Comparison of ENCODE assay signal across 19 cellular contexts in genomic region chr19:28509079-28509895, GRCh38.
DNase-seq lines count a peak whose midpoint lies in the region; ATAC-seq, FAIRE-seq and TF ChIP-seq lines count a peak whose summit lies in the region.
"Had no signal": no experiment of that assay in that cellular context is flagged by ENCODE, and none has a peak within 500 bp of the region (broad histone marks: within the 10 kb centered on the region; RNA-seq: fewer than 3 reads in every experiment).

No MANE protein-coding gene starts in this region.

- 0 out of 2 replicates have a peak overlapping the region, but pooled peaks have one; percentile 28 for H3K18ac ChIP-seq in H1 (ENCODE audit: extremely low read depth, low read length)

- H3K4me1 Mint-ChIP-seq in type B pancreatic cell (ENCODE audit: unreplicated experiment) = no peaks in the 10 kb centered on the region
- peaks cover under 1 to 9% (median 5%) of the 10 kb centered on the region in 3 donors for H3K4me1 Mint-ChIP-seq in CD8-positive, alpha-beta memory T cell

- TF ChIP-seq RAD21 in H1 (IDR thresholded peaks at IDR 0.05 in 1 of 2, conservative IDR thresholded peaks at IDR 0.05 in 1 of 2; ENCODE audit: low read depth in 2 of 2, low read length in 2 of 2) = no peak
- no peak for TF ChIP-seq RAD21 in neural cell (conservative IDR thresholded peaks at IDR 0.05)

- no peak overlapping the region for H2AFZ ChIP-seq in H1 (ENCODE audit: low read length)
- no peak overlapping the region for H2AFZ ChIP-seq in neural cell (ENCODE audit: low read depth, low read length)

- 89% methylated on average over 15 of the region's 15 CpGs; no CpG with 5 or more reads in 1 of the 2 experiments for WGBS in H1 (ENCODE audit: extremely low coverage in 1 of 2, insufficient coverage in 1 of 2, insufficient read length in 1 of 2, insufficient replicate concordance in 2 of 2, low coverage in 1 of 2, low lambda C conversion rate in 2 of 2, missing lambda C conversion rate in 1 of 2), 2 experiments
- 77 to 81% (median 79%) methylated on average over 15 of the region's 15 CpGs for WGBS in heart left ventricle, 4 donors

- H3K27ac Mint-ChIP-seq in type B pancreatic cell = no peak overlapping the region
- H3K27ac Mint-ChIP-seq in CD8-positive, alpha-beta memory T cell = no peak overlapping the region
- H3K27ac Mint-ChIP-seq: CD4-positive, CD25-positive, alpha-beta regulatory T cell had no signal

- H2BK5ac ChIP-seq in H1 (ENCODE audit: low read depth, low read length) = 0 out of 2 replicates have a peak overlapping the region, but pooled peaks have one; percentile 40

- peak in 1 of 2 experiments; percentile 20 for DNase-seq in H1 (ENCODE audit: low read depth in 1 of 2, low spot score in 2 of 2)
- DNase-seq in type B pancreatic cell (ENCODE audit: extremely low spot score, unreplicated experiment) = peak; percentile 43
- DNase-seq in stimulated activated CD4-positive, alpha-beta T cell treated with anti-CD3 and anti-CD28 coated beads, Interleukin-4, amount 100 ng/mL, for 24 hours = no peak
- DNase-seq in CD8-positive, alpha-beta memory T cell = no peak
- DNase-seq in heart left ventricle = no peak
- DNase-seq: Caco-2; CD4-positive, CD25-positive, alpha-beta regulatory T cell; DMS53; Kasumi-1; NCI-H1417; NCI-H187; NCI-H446; NCI-H526; PC-3; SHP77; SW 1271 had no signal

- H3K9ac ChIP-seq in H1 (replicated peaks in 1 of 4; ENCODE audit: extremely low read depth in 1 of 4, low read depth in 3 of 4, low read length in 3 of 4) (no peak overlapping the region; a peak in 1 of 7 replicates), neural cell (ENCODE audit: low read length) (no peak overlapping the region)

- no peak overlapping the region for H3K4me3 Mint-ChIP-seq in type B pancreatic cell
- no peak overlapping the region for H3K4me3 Mint-ChIP-seq in CD8-positive, alpha-beta memory T cell
- H3K4me3 Mint-ChIP-seq: CD4-positive, CD25-positive, alpha-beta regulatory T cell had no signal

- peaks cover 2% of the 10 kb centered on the region; the same call in 1 of the 2 replicates for H3K9me3 ChIP-seq in HEK293 (ENCODE audit: control insufficient read depth, insufficient read depth, low read depth, low read length)
- no peaks in the 10 kb centered on the region for H3K9me3 ChIP-seq in H1 (ENCODE audit: insufficient read depth in 2 of 2, low read depth in 1 of 2, low read length in 1 of 2)
- no peaks in the 10 kb centered on the region for H3K9me3 ChIP-seq in neural cell (ENCODE audit: low read length)
- H3K9me3 ChIP-seq in CD8-positive, alpha-beta memory T cell (ENCODE audit: low read length) = no peaks in the 10 kb centered on the region
- H3K9me3 ChIP-seq in heart left ventricle = no peaks in the 10 kb centered on the region
- H3K9me3 ChIP-seq: Caco-2 had no signal

- H3K23me2 ChIP-seq in H1 (ENCODE audit: low read depth, low read length) = no peaks in the 10 kb centered on the region

- no peak overlapping the region for H4K8ac ChIP-seq in H1 (ENCODE audit: extremely low read depth, insufficient read depth, low read length)

- POLR2A ChIA-PET in HEK293 (lab: Yijun Ruan, JAX) = no interaction called here
- POLR2A ChIA-PET in H1 (lab: Charles Lee; ENCODE audit: partially characterized antibody) = no interaction called here
- POLR2A ChIA-PET in CD8-positive, alpha-beta memory T cell (lab: Charles Lee) = no interaction called here

- no peak overlapping the region for H3K4me2 ChIP-seq in H1 (ENCODE audit: insufficient read depth in 1 of 2, low read depth in 2 of 2, low read length in 2 of 2)
- H3K4me2 ChIP-seq in neural cell (ENCODE audit: low read length) = no peak overlapping the region

- H2AK5ac ChIP-seq in H1 (ENCODE audit: low read depth, low read length) = peak overlapping the region; percentile 95; the same call in 1 of the 2 replicates

- H3K9me2 ChIP-seq in neural cell (ENCODE audit: insufficient read depth, low read length) = no peaks in the 10 kb centered on the region

- FAIRE-seq in H1 (lab: Jason Lieb, UNC) = no peak
- FAIRE-seq: GM19239 had no signal

- CTCF ChIA-PET in HEK293 (lab: Yijun Ruan, JAX) = interaction anchor here (0.6 to 2.3 kb wide), 5 partner anchors 18 to 219 kb away, joined by 3 to 8 read pairs (median 3); no protein-coding TSS in a partner anchor
- CTCF ChIA-PET in H1 (lab: Charles Lee; ENCODE audit: partially characterized antibody) = interaction anchor here (0.8 kb wide), 1 partner anchor 43 kb away, joined by 4 read pairs; no protein-coding TSS in a partner anchor
- CTCF ChIA-PET in CD8-positive, alpha-beta memory T cell (lab: Charles Lee) = no interaction called here

- no peak overlapping the region for H3K14ac ChIP-seq in H1 (ENCODE audit: insufficient read length)

- no peak for TF ChIP-seq CTCF in HEK293 (tag by site-specific recombination; IDR thresholded peaks at IDR 0.05)
- TF ChIP-seq CTCF in H1 (IDR thresholded peaks at IDR 0.05; ENCODE audit: control extremely low read depth in 1 of 3, insufficient read depth in 1 of 3, low read depth in 1 of 3, low read length in 3 of 3) = no peak
- no peak for TF ChIP-seq CTCF in neural cell (IDR thresholded peaks at IDR 0.05; ENCODE audit: poor library complexity, severe bottlenecking)
- TF ChIP-seq CTCF in type B pancreatic cell (conservative IDR thresholded peaks at IDR 0.05) = no peak
- TF ChIP-seq CTCF in heart left ventricle (IDR thresholded peaks at IDR 0.05) = no peak

- no peaks in the 10 kb centered on the region for H3K36me3 Mint-ChIP-seq in type B pancreatic cell
- no peaks in the 10 kb centered on the region for H3K36me3 Mint-ChIP-seq in CD8-positive, alpha-beta memory T cell
- H3K36me3 Mint-ChIP-seq: CD4-positive, CD25-positive, alpha-beta regulatory T cell had no signal

- H4K5ac ChIP-seq in H1 (ENCODE audit: insufficient read length, low read depth, low read length) = no peak overlapping the region

- H3K4ac ChIP-seq in H1 (replicated peaks; ENCODE audit: insufficient read length, low read depth, low read length) = no peak overlapping the region

- intact Hi-C loops in heart left ventricle (cut with DNase I) = no loop called here

- no peak overlapping the region for H3K56ac ChIP-seq in H1 (replicated peaks; ENCODE audit: insufficient read length, low read depth, low read length)

- TF ChIP-seq EP300 in H1 (IDR thresholded peaks at IDR 0.05; ENCODE audit: borderline replicate concordance in 1 of 2, low read depth in 2 of 2, low read length in 2 of 2) (no peak), neural cell (conservative IDR thresholded peaks at IDR 0.05; ENCODE audit: poor library complexity, severe bottlenecking) (peak; percentile 49)

- H3K27me3 Mint-ChIP-seq in type B pancreatic cell = peaks cover 13% of the 10 kb centered on the region
- H3K27me3 Mint-ChIP-seq in CD8-positive, alpha-beta memory T cell = peaks cover 0 to 3% of the 10 kb centered on the region in 2 donors
- H3K27me3 Mint-ChIP-seq: CD4-positive, CD25-positive, alpha-beta regulatory T cell had no signal

- no peak overlapping the region for H2BK12ac ChIP-seq in H1 (ENCODE audit: low read depth, low read length)

- H3K36me3 ChIP-seq in HEK293 (ENCODE audit: control insufficient read depth in 2 of 2, insufficient read depth in 1 of 2, low read length in 2 of 2) (no peaks in the 10 kb centered on the region; a peak in 1 of 3 replicates), H1 (ENCODE audit: control insufficient read depth in 2 of 4, insufficient read depth in 4 of 4, low read length in 3 of 4) (no peaks in the 10 kb centered on the region), neural cell (ENCODE audit: insufficient read depth, low read length) (no peaks in the 10 kb centered on the region), heart left ventricle (no peaks in the 10 kb centered on the region)
- H3K36me3 ChIP-seq in CD8-positive, alpha-beta memory T cell (ENCODE audit: insufficient read depth, low read length) = no peaks in the 10 kb centered on the region

- no peak overlapping the region for H3K27ac ChIP-seq in HEK293 (ENCODE audit: extremely low read depth, low read depth, low read length)
- no peak overlapping the region for H3K27ac ChIP-seq in H1 (ENCODE audit: low read depth, low read length)
- peak overlapping the region; percentile 36 for H3K27ac ChIP-seq in neural cell (ENCODE audit: low read length)
- H3K27ac ChIP-seq in CD8-positive, alpha-beta memory T cell (ENCODE audit: low read depth, low read length) = no peak overlapping the region
- H3K27ac ChIP-seq in heart left ventricle = no peak overlapping the region

- H4K20me1 ChIP-seq in H1 (replicated peaks in 1 of 2; ENCODE audit: control insufficient read depth in 1 of 2, insufficient read depth in 2 of 2, low read length in 2 of 2) (no peaks in the 10 kb centered on the region), neural cell (ENCODE audit: insufficient read depth) (no peaks in the 10 kb centered on the region)

- H3K4me3 ChIP-seq in HEK293 (ENCODE audit: low read depth, low read length) = no peak overlapping the region
- no peak overlapping the region for H3K4me3 ChIP-seq in H1 (ENCODE audit: extremely low read depth in 1 of 4, insufficient read depth in 2 of 4, low read depth in 3 of 4, low read length in 4 of 4)
- H3K4me3 ChIP-seq in neural cell (ENCODE audit: low read length) = no peak overlapping the region
- no peak overlapping the region for H3K4me3 ChIP-seq in CD8-positive, alpha-beta memory T cell (ENCODE audit: low read length)
- H3K4me3 ChIP-seq in heart left ventricle = no peak overlapping the region

- ATAC-seq in heart left ventricle = no peak
- ATAC-seq: PC-3 had no signal

- no peaks in the 10 kb centered on the region for H3K9me3 Mint-ChIP-seq in type B pancreatic cell
- peaks cover 0 to 3% (median 0%) of the 10 kb centered on the region in 5 donors for H3K9me3 Mint-ChIP-seq in CD8-positive, alpha-beta memory T cell

- H3K23ac ChIP-seq in H1 (ENCODE audit: insufficient read length) = no peak overlapping the region

- 0 out of 2 replicates have a peak overlapping the region, but pooled peaks have one; percentile 48 for H2BK20ac ChIP-seq in H1 (ENCODE audit: low read length)

- no peak overlapping the region for H4K91ac ChIP-seq in H1 (replicated peaks; ENCODE audit: insufficient read length, low read length)

- no peaks in the 10 kb centered on the region for H3F3A ChIP-seq in neural cell (ENCODE audit: insufficient read depth, low read length, poor library complexity, severe bottlenecking)

- no peak for TF ChIP-seq POLR2A in H1 (IDR thresholded peaks at IDR 0.05; ENCODE audit: control extremely low read depth in 1 of 2, low read depth in 2 of 2, low read length in 2 of 2)
- no peak for TF ChIP-seq POLR2A in heart left ventricle (IDR thresholded peaks at IDR 0.05)

- no peaks in the 10 kb centered on the region for H3K4me1 ChIP-seq in HEK293 (ENCODE audit: control insufficient read depth, insufficient read depth, low read length)
- no peaks in the 10 kb centered on the region for H3K4me1 ChIP-seq in H1 (replicated peaks in 1 of 4; ENCODE audit: control insufficient read depth in 3 of 4, insufficient read depth in 4 of 4, low read length in 3 of 4)
- H3K4me1 ChIP-seq in CD8-positive, alpha-beta memory T cell (ENCODE audit: insufficient read depth, low read length) = no peaks in the 10 kb centered on the region
- H3K4me1 ChIP-seq in heart left ventricle = no peaks in the 10 kb centered on the region
- H3K4me1 ChIP-seq: Caco-2 had no signal

- H3K79me1 ChIP-seq in H1 (ENCODE audit: low read depth, low read length) = no peaks in the 10 kb centered on the region

- H2BK15ac ChIP-seq in H1 (ENCODE audit: low read length) = peak overlapping the region; percentile 81; the same call in 1 of the 2 replicates

- H2BK120ac ChIP-seq in H1 (replicated peaks; ENCODE audit: low read depth, low read length) = no peak overlapping the region

- no peaks in the 10 kb centered on the region for H3K79me2 ChIP-seq in H1 (ENCODE audit: control insufficient read depth in 1 of 2, insufficient read depth in 2 of 2, low read length in 2 of 2)
- no peaks in the 10 kb centered on the region for H3K79me2 ChIP-seq in neural cell (replicated peaks; ENCODE audit: insufficient read depth, low read length)

- H3K27me3 ChIP-seq in H1 (replicated peaks in 1 of 4; ENCODE audit: control insufficient read depth in 3 of 4, extremely low read depth in 1 of 4, insufficient read depth in 3 of 4, low read length in 3 of 4) (no peaks in the 10 kb centered on the region; a peak in 1 of 7 replicates), neural cell (ENCODE audit: insufficient read depth, low read depth, low read length) (no peaks in the 10 kb centered on the region), heart left ventricle (no peaks in the 10 kb centered on the region)
- H3K27me3 ChIP-seq in CD8-positive, alpha-beta memory T cell (ENCODE audit: insufficient read depth, low read length, poor library complexity, severe bottlenecking) = no peaks in the 10 kb centered on the region
